Comparison of ENCODE assay signal across 8 cellular contexts in genomic region chrX:153725039-153725831, GRCh38. TPM values are rescaled to one million over a fixed set of nuclear protein-coding genes. Genes with fewer than 3 reads are reported as not detected.
DNase-seq lines count a peak whose midpoint lies in the region; ATAC-seq and TF ChIP-seq lines count a peak whose summit lies in the region.
"Had no signal": no experiment of that assay in that cellular context is flagged by ENCODE, and none has a peak within 500 bp of the region (broad histone marks: within the 10 kb centered on the region; RNA-seq: fewer than 3 reads in every experiment).

No MANE protein-coding gene starts in this region.

- DNase-seq in astrocyte of the spinal cord (ENCODE audit: low read depth, low spot score) (no peak), mesenteric fat pad (ENCODE audit: low spot score) (peak; percentile 88), Ammon's horn (ENCODE audit: low spot score) (no peak), NCI-H69 (lab: John Stamatoyannopoulos, UW) (no peak)
- no peak for DNase-seq in NK-92 treated with Interleukin-12 subunit alpha and Interleukin-12 subunit beta, amount 100 ng/mL, for 24 hours (lab: John Stamatoyannopoulos, UW)

- peak overlapping the region; percentile 34 for H3K4me3 ChIP-seq in astrocyte of the spinal cord (ENCODE audit: low read depth, low read length)

- in situ Hi-C loops in astrocyte of the spinal cord (cut with HindIII; ENCODE audit: low sequenced_read_pairs): no loop called here

- ATAC-seq in GM18517 (IDR thresholded peaks at IDR 0.05; ENCODE audit: unreplicated experiment): peak; percentile 6
- ATAC-seq in HG03378 (IDR thresholded peaks at IDR 0.05; ENCODE audit: unreplicated experiment): peak; percentile 5

- TF ChIP-seq CTCF in astrocyte of the spinal cord (IDR thresholded peaks at IDR 0.05; ENCODE audit: low read depth, low read length): no peak

RNA-seq across cellular contexts. Expression of gene ABCD1, which starts 0.6 kb away (rescaled TPM):
- 32.3 TPM for total RNA-seq in mesenteric fat pad

RNA-seq across cellular contexts. Expression of gene BCAP31, which starts 1.0 kb away (rescaled TPM):
- 513 TPM for total RNA-seq in mesenteric fat pad

RNA-seq across cellular contexts. Expression of gene SLC6A8, which starts 37.5 kb away (rescaled TPM):
- total RNA-seq in mesenteric fat pad: 45.9 TPM

RNA-seq across cellular contexts. Expression of gene PLXNB3, which starts 38.8 kb away (rescaled TPM):
- 10.2 TPM for total RNA-seq in mesenteric fat pad

RNA-seq across cellular contexts. Expression of gene PNCK, which starts 51.6 kb away (rescaled TPM):
- total RNA-seq in mesenteric fat pad: 1.4 TPM
- total RNA-seq: activated CD8-positive, alpha-beta memory T cell treated with anti-CD3 and anti-CD28 coated beads for 36 hours had no signal
